In the genomic region with DNA sequence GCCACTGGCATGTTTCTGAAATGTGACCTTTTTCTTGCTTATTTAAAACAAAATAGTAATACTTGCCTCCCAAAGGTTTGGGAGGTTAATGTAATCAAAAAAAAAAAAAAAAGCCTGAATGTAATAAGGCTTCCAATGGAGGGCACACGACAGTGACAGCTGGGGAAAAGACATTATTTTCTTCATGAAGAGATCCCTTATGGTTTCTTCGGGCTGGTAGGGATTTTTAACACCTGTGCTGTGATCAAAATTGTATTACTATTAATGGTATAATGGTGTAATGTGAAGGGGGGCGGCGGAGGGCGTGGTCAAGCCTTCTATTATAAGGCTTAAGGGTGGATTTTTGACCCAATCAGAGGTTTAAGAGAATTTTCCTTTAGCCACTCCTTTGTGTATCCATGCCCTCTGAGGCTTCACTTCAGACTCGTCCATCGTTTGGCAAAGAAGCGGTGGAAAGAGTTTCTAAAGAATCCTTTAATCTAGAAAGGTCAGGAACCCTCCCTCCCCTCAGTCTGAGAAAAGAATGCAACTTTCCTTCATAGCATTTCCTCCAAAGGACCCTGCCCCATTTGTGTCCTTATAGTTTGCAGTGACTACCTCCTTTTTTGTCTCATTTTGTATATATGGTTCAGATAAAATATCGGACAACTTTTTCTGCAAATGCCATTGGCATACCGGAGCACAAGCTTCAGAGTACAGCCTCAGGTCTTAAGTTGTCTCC, we compare ENCODE assay signal across 8 cellular contexts.
DNase-seq lines count a peak whose midpoint lies in the region; ATAC-seq and TF ChIP-seq lines count a peak whose summit lies in the region.

No MANE protein-coding gene starts in this region.

- no peaks in the 10 kb centered on the region for H3K9me3 Mint-ChIP-seq in activated CD4-positive, alpha-beta memory T cell treated with anti-CD3 and anti-CD28 coated beads for 36 hours
- no peaks in the 10 kb centered on the region for H3K9me3 Mint-ChIP-seq in neural crest cell

- peaks cover 43% of the 10 kb centered on the region for H3K4me1 Mint-ChIP-seq in activated CD4-positive, alpha-beta memory T cell treated with anti-CD3 and anti-CD28 coated beads for 36 hours (ENCODE audit: low read depth)
- peaks cover 51% of the 10 kb centered on the region for H3K4me1 Mint-ChIP-seq in neural crest cell

- H3K36me3 Mint-ChIP-seq in activated CD4-positive, alpha-beta memory T cell treated with anti-CD3 and anti-CD28 coated beads for 36 hours, result peaks cover 4% of the 10 kb centered on the region
- peaks cover 4% of the 10 kb centered on the region for H3K36me3 Mint-ChIP-seq in neural crest cell (ENCODE audit: low read depth)

- H3K4me3 Mint-ChIP-seq in activated CD4-positive, alpha-beta memory T cell treated with anti-CD3 and anti-CD28 coated beads for 36 hours, result peak overlapping the region; percentile 95
- H3K4me3 Mint-ChIP-seq in neural crest cell, result peak overlapping the region; percentile 89

- DNase-seq in AG08396 (ENCODE audit: low spot score) (peak; percentile 68), NCI-H2227 treated with DMSO at 0.1 percent for 48 hours (lab: John Stamatoyannopoulos, UW) (peak; percentile 72), fibroblast of pulmonary artery (ENCODE audit: low read depth) (peak; percentile 85), neural crest cell (ENCODE audit: low read depth, low spot score) (peak; percentile 36), GM13976 (ENCODE audit: low spot score) (no peak)
- peak; percentile 73 for DNase-seq in activated CD4-positive, alpha-beta memory T cell treated with anti-CD3 and anti-CD28 coated beads for 36 hours

- peak overlapping the region; percentile 99 for H3K27ac Mint-ChIP-seq in activated CD4-positive, alpha-beta memory T cell treated with anti-CD3 and anti-CD28 coated beads for 36 hours
- H3K27ac Mint-ChIP-seq in neural crest cell (ENCODE audit: unreplicated experiment), result peak overlapping the region; percentile 99

- TF ChIP-seq CTCF in fibroblast of pulmonary artery (IDR thresholded peaks at IDR 0.05; ENCODE audit: low read length, missing control alignments), result no peak
- no peak for TF ChIP-seq CTCF in neural crest cell (conservative IDR thresholded peaks at IDR 0.05)
- no peak for TF ChIP-seq CTCF in GM13976 (IDR thresholded peaks at IDR 0.05; ENCODE audit: borderline replicate concordance, control extremely low read depth, extremely low read depth, insufficient read depth, missing control alignments)

- CTCF ChIA-PET in activated CD4-positive, alpha-beta memory T cell treated with anti-CD3 and anti-CD28 coated beads for 36 hours (lab: Charles Lee), result interaction anchor here (1.1 to 5.3 kb wide), 13 partner anchors 11 to 111 kb away, joined by 3 to 79 read pairs (median 8); a partner anchor contains a TSS

- no peaks in the 10 kb centered on the region for H3K27me3 Mint-ChIP-seq in activated CD4-positive, alpha-beta memory T cell treated with anti-CD3 and anti-CD28 coated beads for 36 hours
- no peaks in the 10 kb centered on the region for H3K27me3 Mint-ChIP-seq in neural crest cell (ENCODE audit: low read depth)

- peak; percentile 24 for TF ChIP-seq POLR2A in GM19099 (IDR thresholded peaks at IDR 0.05; ENCODE audit: extremely low read depth, insufficient read length, low read depth)

- intact Hi-C loops in activated CD4-positive, alpha-beta memory T cell treated with anti-CD3 and anti-CD28 coated beads for 36 hours (cut with micrococcal nuclease), result no loop called here

- in situ Hi-C loops in GM13976 (cut with MboI; ENCODE audit: low sequenced_read_pairs, unreplicated experiment), result no loop called here

- peak overlapping the region; percentile 48 for H3K4me3 ChIP-seq in fibroblast of pulmonary artery (replicated peaks; ENCODE audit: low read depth, low read length)

- no peak for ATAC-seq in HG02678 (IDR thresholded peaks at IDR 0.05; ENCODE audit: unreplicated experiment)

- POLR2A ChIA-PET in activated CD4-positive, alpha-beta memory T cell treated with anti-CD3 and anti-CD28 coated beads for 36 hours (lab: Charles Lee), result interaction anchor here (0.6 to 7.1 kb wide), 15 partner anchors 10 to 213 kb away, joined by 3 to 295 read pairs (median 23); a partner anchor contains a TSS
